8 cellular contexts compared by ENCODE assay signal in the genomic region with DNA sequence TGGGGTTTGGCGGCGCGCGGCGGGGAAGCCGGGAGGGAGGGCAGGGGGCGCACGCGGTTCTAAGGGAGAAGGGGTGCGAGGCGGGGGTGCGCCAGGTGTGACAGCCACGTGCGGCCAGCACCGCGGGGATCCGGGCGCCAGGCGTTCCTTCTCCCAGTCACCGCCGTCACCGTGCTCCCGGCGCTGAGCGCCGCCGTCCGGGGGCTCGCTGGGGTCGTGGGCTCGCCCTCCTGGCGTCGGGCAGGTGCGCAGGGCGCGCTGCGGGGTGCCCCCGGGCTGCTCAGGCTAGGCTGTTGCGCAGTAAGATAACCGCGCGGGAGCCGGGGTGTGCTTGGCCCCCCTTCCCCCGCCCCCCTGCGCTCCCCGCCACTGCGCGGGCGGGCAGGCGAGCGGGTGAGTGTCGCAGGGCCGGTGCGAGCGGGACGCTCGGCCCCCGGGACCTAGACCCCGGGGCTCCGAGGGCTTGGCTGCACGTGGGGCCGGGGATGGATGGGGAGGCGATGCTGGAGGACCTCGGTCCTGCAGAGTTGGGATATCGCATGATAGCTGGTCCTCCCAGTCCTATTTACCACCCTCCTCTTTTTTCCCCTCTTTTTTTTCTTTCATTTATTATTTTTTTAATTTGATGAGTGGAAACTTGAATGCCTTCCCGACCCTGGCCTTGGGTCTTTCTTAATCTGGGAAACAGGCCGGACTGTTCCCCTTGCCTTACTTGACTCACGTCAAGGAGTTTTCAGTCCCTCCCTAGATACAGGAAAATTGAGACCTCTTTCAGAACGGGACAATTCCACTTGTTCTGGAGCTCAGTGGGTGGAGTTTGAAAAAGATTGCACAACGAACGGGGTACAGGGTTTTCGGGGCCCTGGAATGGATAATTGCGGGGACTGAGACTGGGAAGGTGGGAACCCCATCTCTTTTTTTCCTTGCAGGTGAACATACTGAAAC. TPM values are rescaled to one million over a fixed set of nuclear protein-coding genes. Genes with fewer than 3 reads are reported as not detected.
A peak's percentile ranks its signal among the peaks of the same experiment; 100 is the strongest.
DNase-seq lines count a peak whose midpoint lies in the region; ATAC-seq and TF ChIP-seq lines count a peak whose summit lies in the region.

No MANE protein-coding gene starts in this region.

- H3K9me3 ChIP-seq in SU-DHL-6 (ENCODE audit: insufficient read depth, low read length) (no peaks in the 10 kb centered on the region), adrenal gland (replicated peaks in 1 of 3) (no peaks in the 10 kb centered on the region), hepatocyte (ENCODE audit: low read depth) (no peaks in the 10 kb centered on the region), skeletal muscle satellite cell (replicated peaks; ENCODE audit: low read length) (no peaks in the 10 kb centered on the region)

- H3K36me3 ChIP-seq in SU-DHL-6 (ENCODE audit: low read length) (peaks cover 3% of the 10 kb centered on the region; the same call in 1 of the 2 replicates), adrenal gland (replicated peaks in 1 of 2) (peaks cover 0 to 7% of the 10 kb centered on the region in 2 donors), hepatocyte (replicated peaks; ENCODE audit: insufficient read depth, low read depth) (no peaks in the 10 kb centered on the region), skeletal muscle satellite cell (ENCODE audit: insufficient read depth, low read length) (peaks cover 7% of the 10 kb centered on the region)

- peaks cover 53% of the 10 kb centered on the region for H3K79me2 ChIP-seq in SU-DHL-6 (ENCODE audit: insufficient read depth, low read length)
- peaks cover 53% of the 10 kb centered on the region for H3K79me2 ChIP-seq in hepatocyte

- TF ChIP-seq CTCF in SU-DHL-6 (IDR thresholded peaks at IDR 0.05; ENCODE audit: insufficient read depth, low read length, poor library complexity, severe bottlenecking) (no peak), adrenal gland (IDR thresholded peaks at IDR 0.05) (no peak), hepatocyte (IDR thresholded peaks at IDR 0.05; ENCODE audit: poor library complexity) (no peak)

- H3K27me3 ChIP-seq in SU-DHL-6 (ENCODE audit: low read length) (no peaks in the 10 kb centered on the region), adrenal gland (no peaks in the 10 kb centered on the region), hepatocyte (no peaks in the 10 kb centered on the region), skeletal muscle satellite cell (ENCODE audit: control insufficient read depth, insufficient read depth, low read length) (no peaks in the 10 kb centered on the region)

- peak in 1 of 2 donors; percentile 22 for TF ChIP-seq POLR2A in adrenal gland (IDR thresholded peaks at IDR 0.05)

- DNase-seq in GM03348 (ENCODE audit: low spot score) (peak; percentile 31), adrenal gland (peak; percentile 38 to 56 (median 47)), hepatocyte (ENCODE audit: low spot score) (peak; percentile 58), SIG-M5 treated with dmso at 0.1 percent for 504 hours (lab: John Stamatoyannopoulos, UW; ENCODE audit: unreplicated experiment) (no peak), ureter (ENCODE audit: low spot score) (no peak)

- H3K9me2 ChIP-seq in SU-DHL-6 (replicated peaks; ENCODE audit: insufficient read depth, low read length) (no peaks in the 10 kb centered on the region), hepatocyte (replicated peaks; ENCODE audit: insufficient read depth) (no peaks in the 10 kb centered on the region)

- H3K27ac ChIP-seq in SU-DHL-6 (ENCODE audit: low read depth, low read length), result peak overlapping the region; percentile 48
- H3K27ac ChIP-seq in adrenal gland, result peak overlapping the region; percentile 39 to 93 (median 87)
- peak overlapping the region; percentile 83 for H3K27ac ChIP-seq in hepatocyte

- intact Hi-C loops in adrenal gland (cut with DNase I), result no loop called here

- H2AFZ ChIP-seq in SU-DHL-6 (ENCODE audit: low read depth, low read length, severe bottlenecking) (no peak overlapping the region), hepatocyte (peak overlapping the region; percentile 40)

- peak; percentile 29 for ATAC-seq in HG02642 (IDR thresholded peaks at IDR 0.05; ENCODE audit: poor library complexity, unreplicated experiment)

- no peaks in the 10 kb centered on the region for H4K20me1 ChIP-seq in SU-DHL-6 (ENCODE audit: low read depth, low read length)
- H4K20me1 ChIP-seq in hepatocyte (ENCODE audit: insufficient read depth, poor library complexity, severe bottlenecking), result peaks cover 9% of the 10 kb centered on the region

- WGBS in adrenal gland, 4 donors, result 2 to 23% (median 4%) methylated on average over 8 to 72 of the region's 73 CpGs
- WGBS in hepatocyte (ENCODE audit: low lambda C conversion rate, missing lambda C conversion rate), result 13% methylated on average over 21 of the region's 73 CpGs

- no peaks in the 10 kb centered on the region for H3F3A ChIP-seq in SU-DHL-6 (ENCODE audit: insufficient read depth)

- peak overlapping the region; percentile 75 for H3K4me3 ChIP-seq in SU-DHL-6 (ENCODE audit: insufficient read depth, low read length, poor library complexity, severe bottlenecking)
- peak overlapping the region in 2 of 4 donors; percentile 65 to 89 for H3K4me3 ChIP-seq in adrenal gland
- peak overlapping the region; percentile 32 for H3K4me3 ChIP-seq in hepatocyte
- H3K4me3 ChIP-seq in skeletal muscle satellite cell (ENCODE audit: low read length), result peak overlapping the region; percentile 87

- peak overlapping the region; percentile 92 for H3K4me2 ChIP-seq in SU-DHL-6 (ENCODE audit: low read depth, low read length, poor library complexity, severe bottlenecking)
- peak overlapping the region; percentile 96 for H3K4me2 ChIP-seq in hepatocyte
- H3K4me2 ChIP-seq in skeletal muscle satellite cell (ENCODE audit: low read length), result peak overlapping the region; percentile 72

- H3K9ac ChIP-seq in SU-DHL-6 (ENCODE audit: low read length) (peak overlapping the region; percentile 69), skeletal muscle satellite cell (ENCODE audit: low read depth, low read length) (peak overlapping the region; percentile 83)

- H3K4me1 ChIP-seq in adrenal gland (replicated peaks in 1 of 2), result peaks cover 8 to 31% of the 10 kb centered on the region in 2 donors
- H3K4me1 ChIP-seq in hepatocyte (ENCODE audit: insufficient read depth), result no peaks in the 10 kb centered on the region
- H3K4me1 ChIP-seq in skeletal muscle satellite cell (ENCODE audit: control insufficient read depth, insufficient read depth, low read length), result peaks cover 7% of the 10 kb centered on the region

RNA-seq across cellular contexts. Expression of gene TXLNG, which starts 0.8 kb away (rescaled TPM):
- total RNA-seq in adrenal gland, result 10 to 100 TPM; 15.4 to 33.2 (median 20.5) TPM
- polyA plus RNA-seq in adrenal gland, result 10 to 100 TPM; 18.2 to 29.5 (median 27.0) TPM
- 23.4 and 24.0 TPM in 2 replicates for total RNA-seq in hepatocyte
- 9.7 and 11.4 TPM in 2 replicates for polyA plus RNA-seq in hepatocyte
- total RNA-seq in skeletal muscle satellite cell (2012; rRNA removed), result 6.8 and 11.7 TPM in 2 replicates
- 16.8 TPM for total RNA-seq in ureter

Comparison
In these comparisons a context has a peak if more than half of its experiments do, and no peak if none do; other contexts are left out.
1. DNase-seq: peak in GM03348 (single experiment), adrenal gland (7 of 7) and hepatocyte (single experiment); none in SIG-M5 treated with dmso at 0.1 percent for 504 hours (single experiment) and ureter (single experiment).
2. Peak in every context shown above with its lines, with median percentiles within 50 percentile points of each other: H3K27ac ChIP-seq and H3K4me2 ChIP-seq.